3 cellular contexts compared by ENCODE assay signal in the genomic region with DNA sequence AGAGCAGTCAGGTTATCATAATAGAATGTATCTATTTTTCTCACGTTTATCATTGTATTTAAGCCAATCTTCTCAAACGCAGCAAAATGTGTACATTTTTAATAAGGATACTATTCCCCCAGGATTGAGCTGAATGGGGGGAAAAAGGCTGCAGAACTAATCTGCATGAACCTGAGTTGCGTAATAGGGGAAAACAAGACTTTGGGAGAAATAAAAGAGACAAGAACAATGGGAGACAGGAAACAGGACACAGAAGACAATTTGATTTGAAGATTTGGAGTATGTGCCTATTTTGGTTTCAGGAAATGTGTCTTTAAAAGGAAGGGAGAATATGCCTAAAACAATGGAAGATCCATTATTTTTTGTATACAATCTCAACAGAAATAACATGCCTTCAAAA.
TF ChIP-seq lines count a peak whose summit lies in the region.

No MANE protein-coding gene starts in this region.

TF ChIP-seq in Ishikawa, 13 proteins besides CTCF, POLR2A, EP300 and RAD21 (continued from another document):
- TF ChIP-seq CREB1 (IDR thresholded peaks at IDR 0.05; ENCODE audit: low read depth) = no peak
- no peak for TF ChIP-seq NFIC (IDR thresholded peaks at IDR 0.05)
- peak; percentile 68; the same call in 1 of the 2 replicates for TF ChIP-seq CEBPB (IDR thresholded peaks at IDR 0.05)
- no peak for TF ChIP-seq EGR1 (IDR thresholded peaks at IDR 0.05)

TF ChIP-seq in H1, 55 proteins besides CTCF, POLR2A, EP300 and RAD21 (continued from another document):
- TF ChIP-seq POU5F1 (IDR thresholded peaks at IDR 0.05; ENCODE audit: low read depth, low read length) (no peak), CBX8 (IDR thresholded peaks at IDR 0.05; ENCODE audit: borderline replicate concordance, low read depth, low read length) (no peak), SP1 (IDR thresholded peaks at IDR 0.05; ENCODE audit: low read depth, low read length) (no peak), MAFK (IDR thresholded peaks at IDR 0.05; ENCODE audit: low read depth, low read length) (no peak)

TF ChIP-seq in WTC11, 78 proteins besides CTCF, POLR2A, EP300 and RAD21 (continued from another document):
- no peak for TF ChIP-seq HMGA2 (CRISPR knock-in tag; IDR thresholded peaks at IDR 0.05)
- TF ChIP-seq, protein P1, sequence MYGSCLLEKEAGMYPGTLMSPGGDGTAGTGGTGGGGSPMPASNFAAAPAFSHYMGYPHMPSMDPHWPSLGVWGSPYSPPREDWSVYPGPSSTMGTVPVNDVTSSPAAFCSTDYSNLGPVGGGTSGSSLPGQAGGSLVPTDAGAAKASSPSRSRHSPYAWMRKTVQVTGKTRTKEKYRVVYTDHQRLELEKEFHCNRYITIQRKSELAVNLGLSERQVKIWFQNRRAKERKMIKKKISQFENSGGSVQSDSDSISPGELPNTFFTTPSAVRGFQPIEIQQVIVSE (CRISPR knock-in tag; IDR thresholded peaks at IDR 0.05; ENCODE audit: borderline replicate concordance) = no peak
- TF ChIP-seq ZNF317 (CRISPR knock-in tag; IDR thresholded peaks at IDR 0.05; ENCODE audit: borderline replicate concordance, low read depth) = no peak
- TF ChIP-seq, protein P2, sequence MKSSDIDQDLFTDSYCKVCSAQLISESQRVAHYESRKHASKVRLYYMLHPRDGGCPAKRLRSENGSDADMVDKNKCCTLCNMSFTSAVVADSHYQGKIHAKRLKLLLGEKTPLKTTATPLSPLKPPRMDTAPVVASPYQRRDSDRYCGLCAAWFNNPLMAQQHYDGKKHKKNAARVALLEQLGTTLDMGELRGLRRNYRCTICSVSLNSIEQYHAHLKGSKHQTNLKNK (CRISPR knock-in tag; IDR thresholded peaks at IDR 0.05) = no peak
- TF ChIP-seq, protein P3, sequence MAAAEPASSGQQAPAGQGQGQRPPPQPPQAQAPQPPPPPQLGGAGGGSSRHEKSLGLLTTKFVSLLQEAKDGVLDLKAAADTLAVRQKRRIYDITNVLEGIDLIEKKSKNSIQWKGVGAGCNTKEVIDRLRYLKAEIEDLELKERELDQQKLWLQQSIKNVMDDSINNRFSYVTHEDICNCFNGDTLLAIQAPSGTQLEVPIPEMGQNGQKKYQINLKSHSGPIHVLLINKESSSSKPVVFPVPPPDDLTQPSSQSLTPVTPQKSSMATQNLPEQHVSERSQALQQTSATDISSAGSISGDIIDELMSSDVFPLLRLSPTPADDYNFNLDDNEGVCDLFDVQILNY (CRISPR knock-in tag; IDR thresholded peaks at IDR 0.05) = no peak
- TF ChIP-seq ZNF671 (CRISPR knock-in tag; IDR thresholded peaks at IDR 0.05) = no peak
- TF ChIP-seq, protein P4, sequence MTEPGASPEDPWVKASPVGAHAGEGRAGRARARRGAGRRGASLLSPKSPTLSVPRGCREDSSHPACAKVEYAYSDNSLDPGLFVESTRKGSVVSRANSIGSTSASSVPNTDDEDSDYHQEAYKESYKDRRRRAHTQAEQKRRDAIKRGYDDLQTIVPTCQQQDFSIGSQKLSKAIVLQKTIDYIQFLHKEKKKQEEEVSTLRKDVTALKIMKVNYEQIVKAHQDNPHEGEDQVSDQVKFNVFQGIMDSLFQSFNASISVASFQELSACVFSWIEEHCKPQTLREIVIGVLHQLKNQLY (CRISPR knock-in tag; IDR thresholded peaks at IDR 0.05) = no peak
- no peak for TF ChIP-seq MXD4 (CRISPR knock-in tag; IDR thresholded peaks at IDR 0.05; ENCODE audit: borderline replicate concordance)
- no peak for TF ChIP-seq ZNF423 (CRISPR knock-in tag; IDR thresholded peaks at IDR 0.05)
TF ChIP-seq in WTC11: peak in this region for 0.
